In the genomic region with DNA sequence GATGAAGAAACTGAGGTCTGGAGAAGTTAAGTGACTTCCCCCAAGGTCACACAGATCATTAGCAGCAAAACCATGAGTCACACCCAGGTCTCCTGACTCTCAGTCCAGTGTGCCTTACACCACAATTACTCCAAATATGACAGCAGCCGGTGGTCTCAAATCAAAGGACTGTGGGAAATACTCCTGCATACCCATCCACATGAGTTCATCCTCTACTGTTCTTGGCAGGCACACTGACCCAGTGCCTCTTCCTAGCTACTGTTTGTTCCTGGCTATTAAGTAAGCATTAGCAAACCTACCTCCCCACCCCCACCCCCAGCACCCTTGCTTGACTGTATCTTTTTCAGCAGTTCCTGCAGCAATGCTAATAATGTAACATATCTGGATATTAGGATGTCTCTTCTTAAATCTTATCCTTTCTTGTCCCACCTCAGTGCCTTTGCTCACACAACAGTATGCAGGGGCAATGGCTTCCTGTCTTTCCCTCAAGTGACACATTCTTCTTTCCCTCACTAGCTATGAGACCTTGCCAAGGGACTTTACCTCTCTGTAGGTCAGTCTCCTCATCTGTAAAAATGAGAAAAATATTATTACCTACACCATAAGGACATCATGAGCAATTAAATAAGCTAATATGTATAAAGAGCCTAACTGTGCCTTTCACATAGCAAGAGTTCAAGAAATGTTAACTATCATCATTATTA, we compare ENCODE assay signal across 1 cellular context.
TF ChIP-seq lines count a peak whose summit lies in the region.

No MANE protein-coding gene starts in this region.

TF ChIP-seq in K562, 482 proteins besides CTCF, POLR2A, EP300 and RAD21 (continued from another document):
- TF ChIP-seq, protein P1, sequence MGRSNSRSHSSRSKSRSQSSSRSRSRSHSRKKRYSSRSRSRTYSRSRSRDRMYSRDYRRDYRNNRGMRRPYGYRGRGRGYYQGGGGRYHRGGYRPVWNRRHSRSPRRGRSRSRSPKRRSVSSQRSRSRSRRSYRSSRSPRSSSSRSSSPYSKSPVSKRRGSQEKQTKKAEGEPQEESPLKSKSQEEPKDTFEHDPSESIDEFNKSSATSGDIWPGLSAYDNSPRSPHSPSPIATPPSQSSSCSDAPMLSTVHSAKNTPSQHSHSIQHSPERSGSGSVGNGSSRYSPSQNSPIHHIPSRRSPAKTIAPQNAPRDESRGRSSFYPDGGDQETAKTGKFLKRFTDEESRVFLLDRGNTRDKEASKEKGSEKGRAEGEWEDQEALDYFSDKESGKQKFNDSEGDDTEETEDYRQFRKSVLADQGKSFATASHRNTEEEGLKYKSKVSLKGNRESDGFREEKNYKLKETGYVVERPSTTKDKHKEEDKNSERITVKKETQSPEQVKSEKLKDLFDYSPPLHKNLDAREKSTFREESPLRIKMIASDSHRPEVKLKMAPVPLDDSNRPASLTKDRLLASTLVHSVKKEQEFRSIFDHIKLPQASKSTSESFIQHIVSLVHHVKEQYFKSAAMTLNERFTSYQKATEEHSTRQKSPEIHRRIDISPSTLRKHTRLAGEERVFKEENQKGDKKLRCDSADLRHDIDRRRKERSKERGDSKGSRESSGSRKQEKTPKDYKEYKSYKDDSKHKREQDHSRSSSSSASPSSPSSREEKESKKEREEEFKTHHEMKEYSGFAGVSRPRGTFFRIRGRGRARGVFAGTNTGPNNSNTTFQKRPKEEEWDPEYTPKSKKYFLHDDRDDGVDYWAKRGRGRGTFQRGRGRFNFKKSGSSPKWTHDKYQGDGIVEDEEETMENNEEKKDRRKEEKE (IDR thresholded peaks at IDR 0.05; ENCODE audit: borderline replicate concordance in 1 of 2, control insufficient read depth in 1 of 2, low read depth in 2 of 2, low read length in 1 of 2), result no peak
- peak; percentile 20; the same call in 1 of the 2 replicates for TF ChIP-seq ESRRA (IDR thresholded peaks at IDR 0.05; ENCODE audit: borderline replicate concordance, low read depth)
